ENCODE assay signal across 1 cellular context in the genomic region with DNA sequence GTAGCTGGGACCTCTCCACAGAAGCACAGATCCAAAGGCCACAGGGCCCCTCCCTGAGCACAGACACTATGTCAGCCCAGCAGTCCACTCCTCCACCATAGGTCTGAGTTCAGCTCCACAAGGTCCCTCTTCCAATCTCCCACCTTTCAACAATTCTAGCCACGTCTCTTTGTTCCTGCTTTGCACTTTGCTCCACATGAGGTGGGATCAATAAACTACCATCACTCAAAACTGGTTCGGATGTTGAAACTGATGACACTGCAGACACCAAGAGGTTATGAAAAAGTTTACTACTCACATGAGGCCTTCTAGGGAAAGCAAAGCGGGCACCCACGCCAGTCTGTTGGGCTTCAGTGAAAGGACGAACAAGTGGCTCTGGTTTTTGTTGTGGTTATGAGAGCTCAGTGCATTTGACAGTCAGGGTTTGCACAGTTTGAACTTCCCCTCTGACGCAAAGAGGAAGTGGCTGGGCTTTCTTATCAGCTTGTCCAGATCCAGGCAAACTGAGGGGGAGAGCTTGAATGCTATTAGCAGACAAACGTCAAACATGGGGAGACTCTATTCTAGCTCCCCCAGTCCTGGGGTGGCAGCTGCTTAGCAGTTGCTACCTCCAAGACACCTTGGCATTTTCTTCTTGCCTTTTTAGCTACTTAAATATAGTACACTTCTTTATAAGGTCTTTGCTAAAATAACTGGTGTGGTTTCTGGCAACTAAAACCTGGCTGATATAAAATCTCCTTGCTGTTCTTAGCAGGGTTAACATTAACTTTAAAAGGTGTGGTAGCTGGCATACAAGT.
A peak's percentile ranks its signal among the peaks of the same experiment; 100 is the strongest.
TF ChIP-seq lines count a peak whose summit lies in the region.

No MANE protein-coding gene starts in this region.

TF ChIP-seq in K562, 482 proteins besides CTCF, POLR2A, EP300 and RAD21 (continued from another document and continues in another):
- TF ChIP-seq, protein P1, sequence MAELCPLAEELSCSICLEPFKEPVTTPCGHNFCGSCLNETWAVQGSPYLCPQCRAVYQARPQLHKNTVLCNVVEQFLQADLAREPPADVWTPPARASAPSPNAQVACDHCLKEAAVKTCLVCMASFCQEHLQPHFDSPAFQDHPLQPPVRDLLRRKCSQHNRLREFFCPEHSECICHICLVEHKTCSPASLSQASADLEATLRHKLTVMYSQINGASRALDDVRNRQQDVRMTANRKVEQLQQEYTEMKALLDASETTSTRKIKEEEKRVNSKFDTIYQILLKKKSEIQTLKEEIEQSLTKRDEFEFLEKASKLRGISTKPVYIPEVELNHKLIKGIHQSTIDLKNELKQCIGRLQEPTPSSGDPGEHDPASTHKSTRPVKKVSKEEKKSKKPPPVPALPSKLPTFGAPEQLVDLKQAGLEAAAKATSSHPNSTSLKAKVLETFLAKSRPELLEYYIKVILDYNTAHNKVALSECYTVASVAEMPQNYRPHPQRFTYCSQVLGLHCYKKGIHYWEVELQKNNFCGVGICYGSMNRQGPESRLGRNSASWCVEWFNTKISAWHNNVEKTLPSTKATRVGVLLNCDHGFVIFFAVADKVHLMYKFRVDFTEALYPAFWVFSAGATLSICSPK (IDR thresholded peaks at IDR 0.05; ENCODE audit: borderline replicate concordance): no peak
- TF ChIP-seq POLR2AphosphoS5 (IDR thresholded peaks at IDR 0.05; ENCODE audit: control insufficient read depth, insufficient read depth, low read depth, low read length) (peak; percentile 98), LARP7 (IDR thresholded peaks at IDR 0.05) (no peak), ZNF12 (CRISPR knock-in tag; IDR thresholded peaks at IDR 0.05) (peak; percentile 90), CC2D1A (IDR thresholded peaks at IDR 0.05) (peak; percentile 93), KAT2B (IDR thresholded peaks at IDR 0.05; ENCODE audit: low read depth, low read length) (no peak), POLR2H (tag; IDR thresholded peaks at IDR 0.05; ENCODE audit: low read depth) (peak; percentile 95), NR2C1 (IDR thresholded peaks at IDR 0.05) (peak; percentile 45; the same call in 1 of the 2 replicates), NR2C1 (tag; IDR thresholded peaks at IDR 0.05) (peak; percentile 82), HNRNPK (IDR thresholded peaks at IDR 0.05; ENCODE audit: low read depth, low read length, poor library complexity, severe bottlenecking) (no peak), FOXJ2 (tag; IDR thresholded peaks at IDR 0.05) (peak; percentile 60; the same call in 1 of the 2 replicates), ZNF316 (IDR thresholded peaks at IDR 0.05) (peak; percentile 93), DIDO1 (tag; IDR thresholded peaks at IDR 0.05; ENCODE audit: low read depth) (0 out of 2 replicates have a peak, but pooled peaks have one; percentile 1), FIP1L1 (IDR thresholded peaks at IDR 0.05; ENCODE audit: low read depth, low read length, poor library complexity, severe bottlenecking) (no peak), HMGN3 (IDR thresholded peaks at IDR 0.05; ENCODE audit: borderline replicate concordance, extremely low read depth, insufficient read length, low read depth, low read length) (peak; percentile 96), POLR3A (IDR thresholded peaks at IDR 0.05; ENCODE audit: borderline replicate concordance, extremely low read depth, insufficient read depth, insufficient read length) (no peak), ZNF140 (CRISPR knock-in tag; IDR thresholded peaks at IDR 0.05) (no peak), ELF2 (CRISPR knock-in tag; IDR thresholded peaks at IDR 0.05) (peak; percentile 85), L3MBTL2 (IDR thresholded peaks at IDR 0.05) (peak; percentile 72; the same call in 1 of the 2 replicates), FOXK2 (conservative IDR thresholded peaks at IDR 0.05 in 1 of 2, IDR thresholded peaks at IDR 0.05 in 1 of 2; ENCODE audit: low read depth in 2 of 2) (peak; percentile 76 to 80), RB1 (IDR thresholded peaks at IDR 0.05; ENCODE audit: low read depth) (peak; percentile 64), EP400 (IDR thresholded peaks at IDR 0.05) (peak; percentile 88), GABPB1 (CRISPR knock-in tag; IDR thresholded peaks at IDR 0.05) (peak; percentile 72), HDAC6 (IDR thresholded peaks at IDR 0.05; ENCODE audit: low read depth, low read length) (no peak), EGR1 (conservative IDR thresholded peaks at IDR 0.05) (peak; percentile 90), DDX20 (tag; IDR thresholded peaks at IDR 0.05; ENCODE audit: low read depth) (0 out of 2 replicates have a peak, but pooled peaks have one; percentile 18), TEAD2 (tag; IDR thresholded peaks at IDR 0.05) (no peak), ZBTB17 (CRISPR knock-in tag; IDR thresholded peaks at IDR 0.05) (peak; percentile 63), NONO (IDR thresholded peaks at IDR 0.05; ENCODE audit: low read depth in 2 of 2, low read length in 1 of 2) (peak; percentile 49 to 86), E2F3 (CRISPR knock-in tag; IDR thresholded peaks at IDR 0.05) (no peak), ZNF561 (CRISPR knock-in tag; conservative IDR thresholded peaks at IDR 0.05) (no peak), ZNF507 (tag; conservative IDR thresholded peaks at IDR 0.05) (no peak), KDM1A (IDR thresholded peaks at IDR 0.05) (peak; percentile 90 to 92), FOXA1 (IDR thresholded peaks at IDR 0.05; ENCODE audit: borderline replicate concordance) (no peak), POLR2B (IDR thresholded peaks at IDR 0.05; ENCODE audit: low read depth, partially characterized antibody) (peak; percentile 98)
- TF ChIP-seq, protein P2, sequence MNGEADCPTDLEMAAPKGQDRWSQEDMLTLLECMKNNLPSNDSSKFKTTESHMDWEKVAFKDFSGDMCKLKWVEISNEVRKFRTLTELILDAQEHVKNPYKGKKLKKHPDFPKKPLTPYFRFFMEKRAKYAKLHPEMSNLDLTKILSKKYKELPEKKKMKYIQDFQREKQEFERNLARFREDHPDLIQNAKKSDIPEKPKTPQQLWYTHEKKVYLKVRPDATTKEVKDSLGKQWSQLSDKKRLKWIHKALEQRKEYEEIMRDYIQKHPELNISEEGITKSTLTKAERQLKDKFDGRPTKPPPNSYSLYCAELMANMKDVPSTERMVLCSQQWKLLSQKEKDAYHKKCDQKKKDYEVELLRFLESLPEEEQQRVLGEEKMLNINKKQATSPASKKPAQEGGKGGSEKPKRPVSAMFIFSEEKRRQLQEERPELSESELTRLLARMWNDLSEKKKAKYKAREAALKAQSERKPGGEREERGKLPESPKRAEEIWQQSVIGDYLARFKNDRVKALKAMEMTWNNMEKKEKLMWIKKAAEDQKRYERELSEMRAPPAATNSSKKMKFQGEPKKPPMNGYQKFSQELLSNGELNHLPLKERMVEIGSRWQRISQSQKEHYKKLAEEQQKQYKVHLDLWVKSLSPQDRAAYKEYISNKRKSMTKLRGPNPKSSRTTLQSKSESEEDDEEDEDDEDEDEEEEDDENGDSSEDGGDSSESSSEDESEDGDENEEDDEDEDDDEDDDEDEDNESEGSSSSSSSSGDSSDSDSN (IDR thresholded peaks at IDR 0.05; ENCODE audit: borderline replicate concordance in 1 of 2, low read depth in 2 of 2, low read length in 2 of 2): peak; percentile 62 to 74; a peak in 1 of 4 replicates
- TF ChIP-seq, protein P3, sequence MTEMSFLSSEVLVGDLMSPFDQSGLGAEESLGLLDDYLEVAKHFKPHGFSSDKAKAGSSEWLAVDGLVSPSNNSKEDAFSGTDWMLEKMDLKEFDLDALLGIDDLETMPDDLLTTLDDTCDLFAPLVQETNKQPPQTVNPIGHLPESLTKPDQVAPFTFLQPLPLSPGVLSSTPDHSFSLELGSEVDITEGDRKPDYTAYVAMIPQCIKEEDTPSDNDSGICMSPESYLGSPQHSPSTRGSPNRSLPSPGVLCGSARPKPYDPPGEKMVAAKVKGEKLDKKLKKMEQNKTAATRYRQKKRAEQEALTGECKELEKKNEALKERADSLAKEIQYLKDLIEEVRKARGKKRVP (CRISPR knock-in tag; IDR thresholded peaks at IDR 0.05): no peak
- TF ChIP-seq, protein P4, sequence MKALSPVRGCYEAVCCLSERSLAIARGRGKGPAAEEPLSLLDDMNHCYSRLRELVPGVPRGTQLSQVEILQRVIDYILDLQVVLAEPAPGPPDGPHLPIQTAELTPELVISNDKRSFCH (CRISPR knock-in tag; IDR thresholded peaks at IDR 0.05): no peak
- TF ChIP-seq, protein P4 (tag; IDR thresholded peaks at IDR 0.05): peak; percentile 87; the same call in 1 of the 2 replicates
- TF ChIP-seq, protein P5, sequence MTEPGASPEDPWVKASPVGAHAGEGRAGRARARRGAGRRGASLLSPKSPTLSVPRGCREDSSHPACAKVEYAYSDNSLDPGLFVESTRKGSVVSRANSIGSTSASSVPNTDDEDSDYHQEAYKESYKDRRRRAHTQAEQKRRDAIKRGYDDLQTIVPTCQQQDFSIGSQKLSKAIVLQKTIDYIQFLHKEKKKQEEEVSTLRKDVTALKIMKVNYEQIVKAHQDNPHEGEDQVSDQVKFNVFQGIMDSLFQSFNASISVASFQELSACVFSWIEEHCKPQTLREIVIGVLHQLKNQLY (CRISPR knock-in tag; conservative IDR thresholded peaks at IDR 0.05): no peak
- TF ChIP-seq, protein P6, sequence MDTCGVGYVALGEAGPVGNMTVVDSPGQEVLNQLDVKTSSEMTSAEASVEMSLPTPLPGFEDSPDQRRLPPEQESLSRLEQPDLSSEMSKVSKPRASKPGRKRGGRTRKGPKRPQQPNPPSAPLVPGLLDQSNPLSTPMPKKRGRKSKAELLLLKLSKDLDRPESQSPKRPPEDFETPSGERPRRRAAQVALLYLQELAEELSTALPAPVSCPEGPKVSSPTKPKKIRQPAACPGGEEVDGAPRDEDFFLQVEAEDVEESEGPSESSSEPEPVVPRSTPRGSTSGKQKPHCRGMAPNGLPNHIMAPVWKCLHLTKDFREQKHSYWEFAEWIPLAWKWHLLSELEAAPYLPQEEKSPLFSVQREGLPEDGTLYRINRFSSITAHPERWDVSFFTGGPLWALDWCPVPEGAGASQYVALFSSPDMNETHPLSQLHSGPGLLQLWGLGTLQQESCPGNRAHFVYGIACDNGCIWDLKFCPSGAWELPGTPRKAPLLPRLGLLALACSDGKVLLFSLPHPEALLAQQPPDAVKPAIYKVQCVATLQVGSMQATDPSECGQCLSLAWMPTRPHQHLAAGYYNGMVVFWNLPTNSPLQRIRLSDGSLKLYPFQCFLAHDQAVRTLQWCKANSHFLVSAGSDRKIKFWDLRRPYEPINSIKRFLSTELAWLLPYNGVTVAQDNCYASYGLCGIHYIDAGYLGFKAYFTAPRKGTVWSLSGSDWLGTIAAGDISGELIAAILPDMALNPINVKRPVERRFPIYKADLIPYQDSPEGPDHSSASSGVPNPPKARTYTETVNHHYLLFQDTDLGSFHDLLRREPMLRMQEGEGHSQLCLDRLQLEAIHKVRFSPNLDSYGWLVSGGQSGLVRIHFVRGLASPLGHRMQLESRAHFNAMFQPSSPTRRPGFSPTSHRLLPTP (IDR thresholded peaks at IDR 0.05; ENCODE audit: borderline replicate concordance, extremely low read depth, insufficient read length): no peak
- TF ChIP-seq, protein P7, sequence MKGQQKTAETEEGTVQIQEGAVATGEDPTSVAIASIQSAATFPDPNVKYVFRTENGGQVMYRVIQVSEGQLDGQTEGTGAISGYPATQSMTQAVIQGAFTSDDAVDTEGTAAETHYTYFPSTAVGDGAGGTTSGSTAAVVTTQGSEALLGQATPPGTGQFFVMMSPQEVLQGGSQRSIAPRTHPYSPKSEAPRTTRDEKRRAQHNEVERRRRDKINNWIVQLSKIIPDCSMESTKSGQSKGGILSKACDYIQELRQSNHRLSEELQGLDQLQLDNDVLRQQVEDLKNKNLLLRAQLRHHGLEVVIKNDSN (CRISPR knock-in tag; IDR thresholded peaks at IDR 0.05): no peak
- TF ChIP-seq, protein P8, sequence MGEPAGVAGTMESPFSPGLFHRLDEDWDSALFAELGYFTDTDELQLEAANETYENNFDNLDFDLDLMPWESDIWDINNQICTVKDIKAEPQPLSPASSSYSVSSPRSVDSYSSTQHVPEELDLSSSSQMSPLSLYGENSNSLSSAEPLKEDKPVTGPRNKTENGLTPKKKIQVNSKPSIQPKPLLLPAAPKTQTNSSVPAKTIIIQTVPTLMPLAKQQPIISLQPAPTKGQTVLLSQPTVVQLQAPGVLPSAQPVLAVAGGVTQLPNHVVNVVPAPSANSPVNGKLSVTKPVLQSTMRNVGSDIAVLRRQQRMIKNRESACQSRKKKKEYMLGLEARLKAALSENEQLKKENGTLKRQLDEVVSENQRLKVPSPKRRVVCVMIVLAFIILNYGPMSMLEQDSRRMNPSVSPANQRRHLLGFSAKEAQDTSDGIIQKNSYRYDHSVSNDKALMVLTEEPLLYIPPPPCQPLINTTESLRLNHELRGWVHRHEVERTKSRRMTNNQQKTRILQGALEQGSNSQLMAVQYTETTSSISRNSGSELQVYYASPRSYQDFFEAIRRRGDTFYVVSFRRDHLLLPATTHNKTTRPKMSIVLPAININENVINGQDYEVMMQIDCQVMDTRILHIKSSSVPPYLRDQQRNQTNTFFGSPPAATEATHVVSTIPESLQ (CRISPR knock-in tag; IDR thresholded peaks at IDR 0.05): peak; percentile 95
- TF ChIP-seq, protein P9, sequence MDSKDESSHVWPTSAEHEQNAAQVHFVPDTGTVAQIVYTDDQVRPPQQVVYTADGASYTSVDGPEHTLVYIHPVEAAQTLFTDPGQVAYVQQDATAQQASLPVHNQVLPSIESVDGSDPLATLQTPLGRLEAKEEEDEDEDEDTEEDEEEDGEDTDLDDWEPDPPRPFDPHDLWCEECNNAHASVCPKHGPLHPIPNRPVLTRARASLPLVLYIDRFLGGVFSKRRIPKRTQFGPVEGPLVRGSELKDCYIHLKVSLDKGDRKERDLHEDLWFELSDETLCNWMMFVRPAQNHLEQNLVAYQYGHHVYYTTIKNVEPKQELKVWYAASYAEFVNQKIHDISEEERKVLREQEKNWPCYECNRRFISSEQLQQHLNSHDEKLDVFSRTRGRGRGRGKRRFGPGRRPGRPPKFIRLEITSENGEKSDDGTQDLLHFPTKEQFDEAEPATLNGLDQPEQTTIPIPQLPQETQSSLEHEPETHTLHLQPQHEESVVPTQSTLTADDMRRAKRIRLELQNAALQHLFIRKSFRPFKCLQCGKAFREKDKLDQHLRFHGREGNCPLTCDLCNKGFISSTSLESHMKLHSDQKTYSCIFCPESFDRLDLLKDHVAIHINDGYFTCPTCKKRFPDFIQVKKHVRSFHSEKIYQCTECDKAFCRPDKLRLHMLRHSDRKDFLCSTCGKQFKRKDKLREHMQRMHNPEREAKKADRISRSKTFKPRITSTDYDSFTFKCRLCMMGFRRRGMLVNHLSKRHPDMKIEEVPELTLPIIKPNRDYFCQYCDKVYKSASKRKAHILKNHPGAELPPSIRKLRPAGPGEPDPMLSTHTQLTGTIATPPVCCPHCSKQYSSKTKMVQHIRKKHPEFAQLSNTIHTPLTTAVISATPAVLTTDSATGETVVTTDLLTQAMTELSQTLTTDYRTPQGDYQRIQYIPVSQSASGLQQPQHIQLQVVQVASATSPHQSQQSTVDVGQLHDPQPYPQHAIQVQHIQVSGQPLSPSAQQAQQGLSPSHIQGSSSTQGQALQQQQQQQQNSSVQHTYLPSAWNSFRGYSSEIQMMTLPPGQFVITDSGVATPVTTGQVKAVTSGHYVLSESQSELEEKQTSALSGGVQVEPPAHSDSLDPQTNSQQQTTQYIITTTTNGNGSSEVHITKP (IDR thresholded peaks at IDR 0.05; ENCODE audit: partially characterized antibody): peak; percentile 81
